18 cellular contexts compared by ENCODE assay signal in genomic region chr6:71599366-71599765, GRCh38.
"Had no signal": no experiment of that assay in that cellular context is flagged by ENCODE, and none has a peak within 500 bp of the region (broad histone marks: within the 10 kb centered on the region; RNA-seq: fewer than 3 reads in every experiment).

No MANE protein-coding gene starts in this region.

- DNase-seq: activated CD4-positive, alpha-beta T cell treated with anti-CD3 and anti-CD28 coated beads for 4 hours; activated CD8-positive, alpha-beta T cell treated with anti-CD3 and anti-CD28 coated beads, Interleukin-2, amount 10 ng/mL, durations not matched to agents 7 days and 5 days; activated effector memory CD4-positive, alpha-beta T cell treated with Interleukin-2 at 50 U/mL for 16 hours; activated naive CD4-positive, alpha-beta T cell treated with anti-CD3 and anti-CD28 coated beads for 36 hours; activated naive CD8-positive, alpha-beta T cell treated with anti-CD3 and anti-CD28 coated beads for 36 hours; activated T-cell treated with anti-CD3 and anti-CD28 coated beads, Interleukin-2, amount 50 U/mL, for 24 hours; brain microvascular endothelial cell; MV-4-11; NCI-H1105; NCI-H1436; NCI-H187; NCI-H2081; NCI-H524 treated with DMSO at 0.1 percent for 48 hours; NCI-H748 treated with DMSO at 0.1 percent for 48 hours; SIG-M5; T-helper 1 cell; WERI-Rb-1 had no signal

- ATAC-seq: activated CD4-positive, CD25-positive, alpha-beta regulatory T cell treated with anti-CD3 and anti-CD28 coated beads, Interleukin-2, amount 50 U/mL, for 24 hours; activated CD8-positive, alpha-beta T cell treated with anti-CD3 and anti-CD28 coated beads, Interleukin-2, amount 10 ng/mL, durations not matched to agents 7 days and 5 days had no signal
